1 cellular context compared by ENCODE assay signal in genomic region chr3:39140341-39140971, GRCh38.
TF ChIP-seq lines count a peak whose summit lies in the region.

No MANE protein-coding gene starts in this region.

TF ChIP-seq in HCT116, 20 proteins besides CTCF, POLR2A, EP300 and RAD21 (continued from another document):
- TF ChIP-seq, protein P1, sequence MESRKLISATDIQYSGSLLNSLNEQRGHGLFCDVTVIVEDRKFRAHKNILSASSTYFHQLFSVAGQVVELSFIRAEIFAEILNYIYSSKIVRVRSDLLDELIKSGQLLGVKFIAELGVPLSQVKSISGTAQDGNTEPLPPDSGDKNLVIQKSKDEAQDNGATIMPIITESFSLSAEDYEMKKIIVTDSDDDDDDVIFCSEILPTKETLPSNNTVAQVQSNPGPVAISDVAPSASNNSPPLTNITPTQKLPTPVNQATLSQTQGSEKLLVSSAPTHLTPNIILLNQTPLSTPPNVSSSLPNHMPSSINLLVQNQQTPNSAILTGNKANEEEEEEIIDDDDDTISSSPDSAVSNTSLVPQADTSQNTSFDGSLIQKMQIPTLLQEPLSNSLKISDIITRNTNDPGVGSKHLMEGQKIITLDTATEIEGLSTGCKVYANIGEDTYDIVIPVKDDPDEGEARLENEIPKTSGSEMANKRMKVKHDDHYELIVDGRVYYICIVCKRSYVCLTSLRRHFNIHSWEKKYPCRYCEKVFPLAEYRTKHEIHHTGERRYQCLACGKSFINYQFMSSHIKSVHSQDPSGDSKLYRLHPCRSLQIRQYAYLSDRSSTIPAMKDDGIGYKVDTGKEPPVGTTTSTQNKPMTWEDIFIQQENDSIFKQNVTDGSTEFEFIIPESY (IDR thresholded peaks at IDR 0.05; ENCODE audit: extremely low read depth, insufficient replicate concordance, low read length) = no peak
- no peak for TF ChIP-seq REST (IDR thresholded peaks at IDR 0.05; ENCODE audit: low read depth)
